ENCODE assay signal across 10 cellular contexts in the genomic region with DNA sequence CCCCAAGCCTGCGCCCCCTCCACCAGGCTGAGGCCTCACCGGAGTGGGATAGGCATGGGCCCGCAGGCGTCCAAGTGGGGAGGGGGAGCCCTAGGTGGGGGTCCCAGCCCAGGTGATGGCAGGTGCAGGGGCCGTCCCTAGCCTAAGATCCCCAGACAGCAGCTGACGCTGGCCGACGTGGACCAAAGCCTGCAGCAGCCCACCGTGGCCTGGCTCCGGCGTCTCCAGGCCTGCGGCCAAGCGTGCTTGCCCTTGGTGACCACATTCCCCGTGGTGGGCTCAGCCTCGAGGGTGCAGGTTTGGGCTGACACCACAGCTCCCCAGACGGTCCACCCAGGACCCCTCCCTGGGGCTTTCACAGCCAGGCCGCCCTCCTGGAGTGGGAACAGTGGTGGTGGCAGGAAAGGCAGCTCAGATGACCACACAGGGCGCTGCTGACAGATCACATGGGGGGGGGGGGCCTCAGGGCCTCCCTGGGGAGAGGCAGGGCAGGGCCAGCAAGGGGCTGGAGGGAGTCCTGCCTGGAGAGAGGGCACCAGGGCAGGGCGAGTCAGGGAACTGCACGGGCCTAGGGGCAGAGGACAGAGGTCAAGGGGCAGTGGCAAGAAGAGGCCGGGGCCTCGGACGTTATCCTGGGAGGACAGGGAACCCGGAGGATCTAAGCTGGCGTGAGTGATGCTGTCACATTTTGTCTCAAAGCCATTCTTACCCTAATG. TPM values are rescaled to one million over a fixed set of nuclear protein-coding genes. Genes with fewer than 3 reads are reported as not detected.
DNase-seq lines count a peak whose midpoint lies in the region; ATAC-seq and TF ChIP-seq lines count a peak whose summit lies in the region.
"Had no signal": no experiment of that assay in that cellular context is flagged by ENCODE, and none has a peak within 500 bp of the region (broad histone marks: within the 10 kb centered on the region; RNA-seq: fewer than 3 reads in every experiment).

No MANE protein-coding gene starts in this region.

- intact Hi-C loops in activated T-helper 1 cell treated with anti-CD3 and anti-CD28 coated beads, Interleukin-12 subunit alpha, Interleukin-12 subunit beta, Interleukin-2, Interleukin-4 antibody, amounts not matched to agents 30 ng/mL and 10 ng/mL and 1 ng/mL, durations not matched to agents 14 hours and 24 hours and 36 hours (cut with micrococcal nuclease) = loop anchor here (10.0 kb wide), 2 partner anchors 973 to 1373 kb away; a partner anchor contains a TSS

- no peak overlapping the region for H2BK5ac ChIP-seq in H9 (ENCODE audit: insufficient read length, low read length)

- ATAC-seq in memory B cell (ENCODE audit: low read depth) (no peak), GM21737 (IDR thresholded peaks at IDR 0.05; ENCODE audit: unreplicated experiment) (no peak)

- H3K27me3 ChIP-seq in H9 (ENCODE audit: insufficient read depth, low read length) = no peaks in the 10 kb centered on the region; the same call in 1 of the 2 replicates

- H4K91ac ChIP-seq in H9 (ENCODE audit: insufficient read length, low read depth, low read length) = no peak overlapping the region

- no peaks in the 10 kb centered on the region for H3K79me2 ChIP-seq in H9 (ENCODE audit: insufficient read depth, low read length)

- H3K23me2 ChIP-seq in H9 (ENCODE audit: insufficient read length, low read depth, low read length, poor library complexity, severe bottlenecking) = peaks cover 7% of the 10 kb centered on the region

- H3K9me3 ChIP-seq in H9 (ENCODE audit: control insufficient read depth, low read depth, low read length) = no peaks in the 10 kb centered on the region

- H4K5ac ChIP-seq in H9 (ENCODE audit: insufficient read length, low read depth, low read length) = no peak overlapping the region

- H3K23ac ChIP-seq in H9 (ENCODE audit: insufficient read length, low read depth, low read length) = no peak overlapping the region

- peak overlapping the region; percentile 37 for H3K4me2 ChIP-seq in H9 (ENCODE audit: insufficient read depth, insufficient read length, low read length)

- H4K20me1 ChIP-seq in H9 (ENCODE audit: control insufficient read depth, insufficient read depth, insufficient read length) = no peaks in the 10 kb centered on the region

- H3T11ph ChIP-seq in H9 (ENCODE audit: low read length) = no peak overlapping the region

- no peak overlapping the region for H3K56ac ChIP-seq in H9 (ENCODE audit: insufficient read length, low read depth, low read length)

- H3K27ac ChIP-seq in C4-2B (peak overlapping the region; percentile 9; the same call in 1 of the 2 replicates), H9 (ENCODE audit: insufficient read length, low read depth, low read length) (no peak overlapping the region)

- no peaks in the 10 kb centered on the region for H3K4me1 ChIP-seq in H9 (ENCODE audit: insufficient read depth, low read length)

- H2BK120ac ChIP-seq in H9 (ENCODE audit: low read depth, low read length, poor library complexity, severe bottlenecking) = no peak overlapping the region

- no peak overlapping the region for H3K14ac ChIP-seq in H9 (ENCODE audit: insufficient read depth, low read length)

- no peak overlapping the region for H2BK20ac ChIP-seq in H9 (ENCODE audit: low read depth, low read length, poor library complexity, severe bottlenecking)

- H3K4me1 Mint-ChIP-seq in H9 (peaks cover 3 to 7% of the 10 kb centered on the region in 2 experiments; a peak in 3 of 4 replicates), memory B cell (peaks cover 23% of the 10 kb centered on the region)
- H3K4me1 Mint-ChIP-seq in activated T-helper 1 cell treated with anti-CD3 and anti-CD28 coated beads, Interleukin-12 subunit alpha, Interleukin-12 subunit beta, Interleukin-2, Interleukin-4 antibody, amounts not matched to agents 30 ng/mL and 10 ng/mL and 1 ng/mL, durations not matched to agents 14 hours and 24 hours and 36 hours (ENCODE audit: low read depth) = peaks cover 14% of the 10 kb centered on the region
- H3K4me1 Mint-ChIP-seq: endodermal cell had no signal

- H3K27me3 Mint-ChIP-seq in H9 (ENCODE audit: low read depth) (peaks cover 11% of the 10 kb centered on the region), memory B cell (no peaks in the 10 kb centered on the region)
- H3K27me3 Mint-ChIP-seq in activated T-helper 1 cell treated with anti-CD3 and anti-CD28 coated beads, Interleukin-12 subunit alpha, Interleukin-12 subunit beta, Interleukin-2, Interleukin-4 antibody, amounts not matched to agents 30 ng/mL and 10 ng/mL and 1 ng/mL, durations not matched to agents 14 hours and 24 hours and 36 hours (ENCODE audit: insufficient read depth) = no peaks in the 10 kb centered on the region
- H3K27me3 Mint-ChIP-seq: stimulated activated naive CD8-positive, alpha-beta T cell treated with anti-CD3 and anti-CD28 coated beads, Interleukin-15, Interleukin-2, amounts not matched to agents 100 ng/mL and 50 ng/mL, for 24 hours had no signal

- TF ChIP-seq CTCF in C4-2B (conservative IDR thresholded peaks at IDR 0.05) (no peak), H9 (conservative IDR thresholded peaks at IDR 0.05) (no peak)

- DNase-seq in H9 = no peak
- no peak for DNase-seq in activated T-helper 1 cell treated with anti-CD3 and anti-CD28 coated beads, Interleukin-12 subunit alpha, Interleukin-12 subunit beta, Interleukin-2, Interleukin-4 antibody, amounts not matched to agents 30 ng/mL and 10 ng/mL and 1 ng/mL, durations not matched to agents 14 hours and 24 hours and 36 hours (ENCODE audit: low spot score)
- DNase-seq in memory B cell (ENCODE audit: low spot score in 2 of 2) = no peak
- DNase-seq in NCI-H524 (lab: John Stamatoyannopoulos, UW) = no peak
- no peak for DNase-seq in COR-L47 (lab: John Stamatoyannopoulos, UW)
- DNase-seq in NCI-H2029 (lab: John Stamatoyannopoulos, UW) = no peak

- no peak overlapping the region for H2AFZ ChIP-seq in H9 (ENCODE audit: low read length)

- no peak overlapping the region for H2BK12ac ChIP-seq in H9 (ENCODE audit: insufficient read length, low read depth, low read length)

- H3K9ac ChIP-seq in H9 (ENCODE audit: extremely low read depth, insufficient read length, low read length) = no peak overlapping the region

- no peak overlapping the region for H3K4ac ChIP-seq in H9 (ENCODE audit: low read depth, low read length)

- H3K36me3 Mint-ChIP-seq in H9 (ENCODE audit: insufficient read depth in 1 of 3, low read depth in 3 of 3) = peaks cover 3 to 17% (median 11%) of the 10 kb centered on the region in 3 experiments; a peak in 6 of 7 replicates
- H3K36me3 Mint-ChIP-seq in activated T-helper 1 cell treated with anti-CD3 and anti-CD28 coated beads, Interleukin-12 subunit alpha, Interleukin-12 subunit beta, Interleukin-2, Interleukin-4 antibody, amounts not matched to agents 30 ng/mL and 10 ng/mL and 1 ng/mL, durations not matched to agents 14 hours and 24 hours and 36 hours (ENCODE audit: low read depth) = peaks cover 14% of the 10 kb centered on the region
- H3K36me3 Mint-ChIP-seq in memory B cell = peaks cover 8% of the 10 kb centered on the region

- H2AK5ac ChIP-seq in H9 (ENCODE audit: insufficient read length, low read length) = no peak overlapping the region

- H2BK15ac ChIP-seq in H9 (ENCODE audit: low read depth, low read length) = no peak overlapping the region

- no CpG with 5 or more reads among the region's 25 CpGs for WGBS in H9 (ENCODE audit: extremely low coverage, insufficient read length, low lambda C conversion rate)

- H3K79me1 ChIP-seq in H9 (ENCODE audit: insufficient read depth, low read depth, low read length, poor library complexity, severe bottlenecking) = no peaks in the 10 kb centered on the region

- no peak overlapping the region for H4K8ac ChIP-seq in H9 (replicated peaks; ENCODE audit: insufficient read length, low read depth, low read length)

- no peaks in the 10 kb centered on the region for H3K9me3 Mint-ChIP-seq in H9
- H3K9me3 Mint-ChIP-seq in activated T-helper 1 cell treated with anti-CD3 and anti-CD28 coated beads, Interleukin-12 subunit alpha, Interleukin-12 subunit beta, Interleukin-2, Interleukin-4 antibody, amounts not matched to agents 30 ng/mL and 10 ng/mL and 1 ng/mL, durations not matched to agents 14 hours and 24 hours and 36 hours = no peaks in the 10 kb centered on the region
- H3K9me3 Mint-ChIP-seq in memory B cell = no peaks in the 10 kb centered on the region
- H3K9me3 Mint-ChIP-seq: endodermal cell; stimulated activated naive CD8-positive, alpha-beta T cell treated with anti-CD3 and anti-CD28 coated beads, Interleukin-15, Interleukin-2, amounts not matched to agents 100 ng/mL and 50 ng/mL, for 24 hours had no signal

- H3K4me3 Mint-ChIP-seq in H9 (no peak overlapping the region; a peak in 1 of 5 replicates), memory B cell (peak overlapping the region; percentile 82)
- H3K4me3 Mint-ChIP-seq in activated T-helper 1 cell treated with anti-CD3 and anti-CD28 coated beads, Interleukin-12 subunit alpha, Interleukin-12 subunit beta, Interleukin-2, Interleukin-4 antibody, amounts not matched to agents 30 ng/mL and 10 ng/mL and 1 ng/mL, durations not matched to agents 14 hours and 24 hours and 36 hours = peak overlapping the region; percentile 87

- H3K18ac ChIP-seq in H9 (ENCODE audit: insufficient read length, low read depth, low read length) = no peak overlapping the region

- H3K27ac Mint-ChIP-seq in H9 (peak overlapping the region in 1 of 3 experiments; percentile 48; a peak in 1 of 7 replicates), memory B cell (peak overlapping the region; percentile 91)
- no peak overlapping the region for H3K27ac Mint-ChIP-seq in activated T-helper 1 cell treated with anti-CD3 and anti-CD28 coated beads, Interleukin-12 subunit alpha, Interleukin-12 subunit beta, Interleukin-2, Interleukin-4 antibody, amounts not matched to agents 30 ng/mL and 10 ng/mL and 1 ng/mL, durations not matched to agents 14 hours and 24 hours and 36 hours
- H3K27ac Mint-ChIP-seq: endodermal cell had no signal

RNA-seq across cellular contexts. Expression of a gene that starts 0.8 kb away (rescaled TPM):
- 4.5 and 5.4 TPM in 2 replicates for total RNA-seq in H9 (2021)
- 133 and 138 TPM in 2 replicates for total RNA-seq in activated T-helper 1 cell treated with anti-CD3 and anti-CD28 coated beads, Interleukin-12 subunit alpha, Interleukin-12 subunit beta, Interleukin-2, Interleukin-4 antibody, amounts not matched to agents 30 ng/mL and 10 ng/mL and 1 ng/mL, durations not matched to agents 14 hours and 24 hours and 36 hours

RNA-seq across cellular contexts. Expression of a gene that starts 31.2 kb away (rescaled TPM):
- 52.4 and 53.5 TPM in 2 replicates for total RNA-seq in H9 (2021)
- total RNA-seq in activated T-helper 1 cell treated with anti-CD3 and anti-CD28 coated beads, Interleukin-12 subunit alpha, Interleukin-12 subunit beta, Interleukin-2, Interleukin-4 antibody, amounts not matched to agents 30 ng/mL and 10 ng/mL and 1 ng/mL, durations not matched to agents 14 hours and 24 hours and 36 hours = 57.6 and 65.0 TPM in 2 replicates

RNA-seq across cellular contexts. Expression of a gene that starts 31.3 kb away (rescaled TPM):
- total RNA-seq in H9 (2021) = 83.6 and 89.4 TPM in 2 replicates
- 69.6 and 76.3 TPM in 2 replicates for total RNA-seq in activated T-helper 1 cell treated with anti-CD3 and anti-CD28 coated beads, Interleukin-12 subunit alpha, Interleukin-12 subunit beta, Interleukin-2, Interleukin-4 antibody, amounts not matched to agents 30 ng/mL and 10 ng/mL and 1 ng/mL, durations not matched to agents 14 hours and 24 hours and 36 hours

RNA-seq across cellular contexts. Expression of a gene that starts 39.8 kb away (rescaled TPM):
- total RNA-seq in H9 (2021) = 10.9 and 11.1 TPM in 2 replicates
- not detected in 2 replicates for total RNA-seq in activated T-helper 1 cell treated with anti-CD3 and anti-CD28 coated beads, Interleukin-12 subunit alpha, Interleukin-12 subunit beta, Interleukin-2, Interleukin-4 antibody, amounts not matched to agents 30 ng/mL and 10 ng/mL and 1 ng/mL, durations not matched to agents 14 hours and 24 hours and 36 hours

RNA-seq across cellular contexts. Expression of a gene that starts 47.4 kb away (rescaled TPM):
- 31.5 and 38.6 TPM in 2 replicates for total RNA-seq in H9 (2021)
- 0.17 TPM in 1 of 2 replicates, not detected in the other for total RNA-seq in activated T-helper 1 cell treated with anti-CD3 and anti-CD28 coated beads, Interleukin-12 subunit alpha, Interleukin-12 subunit beta, Interleukin-2, Interleukin-4 antibody, amounts not matched to agents 30 ng/mL and 10 ng/mL and 1 ng/mL, durations not matched to agents 14 hours and 24 hours and 36 hours

Comparison
In these comparisons a context has a peak if more than half of its experiments do, and no peak if none do; other contexts are left out.
1. H3K4me3 Mint-ChIP-seq: peak in activated T-helper 1 cell treated with anti-CD3 and anti-CD28 coated beads, Interleukin-12 subunit alpha, Interleukin-12 subunit beta, Interleukin-2, Interleukin-4 antibody, amounts not matched to agents 30 ng/mL and 10 ng/mL and 1 ng/mL, durations not matched to agents 14 hours and 24 hours and 36 hours (single experiment) and memory B cell (single experiment); none in H9 (0 of 2).
2. RNA of a gene that starts 0.8 kb away (total RNA-seq): 133 to 138 TPM in activated T-helper 1 cell treated with anti-CD3 and anti-CD28 coated beads, Interleukin-12 subunit alpha, Interleukin-12 subunit beta, Interleukin-2, Interleukin-4 antibody, amounts not matched to agents 30 ng/mL and 10 ng/mL and 1 ng/mL, durations not matched to agents 14 hours and 24 hours and 36 hours; 4.5 to 5.4 TPM in H9; every median in the first group is over 10 times any median in the second.